8 cellular contexts compared by ENCODE assay signal in genomic region chrX:55489315-55490009, GRCh38. TPM values are rescaled to one million over a fixed set of nuclear protein-coding genes. Genes with fewer than 3 reads are reported as not detected.
DNase-seq lines count a peak whose midpoint lies in the region; ATAC-seq and TF ChIP-seq lines count a peak whose summit lies in the region.

Gene USP51, minus strand, starts transcription at chrX:55489848. Its CDS starts 909 bp downstream, at chrX:55488939.

- POLR2A ChIA-PET in activated CD8-positive, alpha-beta T cell treated with anti-CD3 and anti-CD28 coated beads for 36 hours (lab: Charles Lee): interaction anchor here (0.6 to 1.6 kb wide), 3 partner anchors 38 to 1118 kb away, joined by 4 to 8 read pairs (median 7); partner anchors contain the start of genes MAGEH1 and RRAGB

- intact Hi-C loops in activated CD8-positive, alpha-beta T cell treated with anti-CD3 and anti-CD28 coated beads for 36 hours (cut with micrococcal nuclease): no loop called here

- peak; percentile 24 for TF ChIP-seq CTCF in GM06990 (IDR thresholded peaks at IDR 0.05; ENCODE audit: insufficient read depth, low read length, poor library complexity, severe bottlenecking)
- TF ChIP-seq CTCF in KMS-11 (conservative IDR thresholded peaks at IDR 0.05; ENCODE audit: low read depth, low read length): no peak; the same call in 1 of the 2 replicates
- no peak for TF ChIP-seq CTCF in activated CD8-positive, alpha-beta T cell treated with anti-CD3 and anti-CD28 coated beads for 36 hours (IDR thresholded peaks at IDR 0.05)
- peak in 2 of 5 experiments; percentile 16 to 24 for TF ChIP-seq CTCF in tibial nerve (IDR thresholded peaks at IDR 0.05)

- H4K20me1 ChIP-seq in KMS-11 (ENCODE audit: insufficient read depth): no peaks in the 10 kb centered on the region

- peak; percentile 57 for ATAC-seq in GM21526 (IDR thresholded peaks at IDR 0.05; ENCODE audit: low FRiP score, unreplicated experiment)
- ATAC-seq in activated CD8-positive, alpha-beta T cell treated with anti-CD3 and anti-CD28 coated beads for 36 hours: peak; percentile 68
- ATAC-seq in esophagus mucosa: peak; percentile 34

- peaks cover 41% of the 10 kb centered on the region for H3K4me1 ChIP-seq in KMS-11 (ENCODE audit: low read depth, poor library complexity, severe bottlenecking)
- peaks cover 2 to 3% of the 10 kb centered on the region in 2 donors for H3K4me1 ChIP-seq in mucosa of rectum (ENCODE audit: control insufficient read depth in 2 of 2, insufficient read depth in 2 of 2, low read length in 2 of 2)
- H3K4me1 ChIP-seq in tibial nerve: peaks cover 0 to 13% (median 4%) of the 10 kb centered on the region in 4 donors

- TF ChIP-seq EP300 in tibial nerve (IDR thresholded peaks at IDR 0.05): peak in 1 of 2 donors; percentile 50

- H3K4me3 ChIP-seq in GM06990 (replicated peaks; ENCODE audit: low read depth, low read length): peak within 1 kb of the TSS; percentile 76
- no peak within 1 kb of the TSS for H3K4me3 ChIP-seq in KMS-11 (IDR thresholded peaks at IDR 0.05; ENCODE audit: insufficient read depth, low read depth, low read length)
- H3K4me3 ChIP-seq in mucosa of rectum (ENCODE audit: low read length in 2 of 2): peak within 1 kb of the TSS; percentile 80
- peak within 1 kb of the TSS; percentile 51 to 74 (median 60) for H3K4me3 ChIP-seq in tibial nerve

- H3K79me2 ChIP-seq in KMS-11 (ENCODE audit: insufficient read depth, low read depth): no peaks in the 10 kb centered on the region

- H3K9me3 Mint-ChIP-seq in activated CD8-positive, alpha-beta T cell treated with anti-CD3 and anti-CD28 coated beads for 36 hours: no peaks in the 10 kb centered on the region

- H3K4me3 Mint-ChIP-seq in activated CD8-positive, alpha-beta T cell treated with anti-CD3 and anti-CD28 coated beads for 36 hours: peak within 1 kb of the TSS; percentile 87

- no peaks in the 10 kb centered on the region for H3K36me3 ChIP-seq in GM06990 (ENCODE audit: control insufficient read depth, insufficient read depth, low read length)
- no peaks in the 10 kb centered on the region for H3K36me3 ChIP-seq in KMS-11 (ENCODE audit: insufficient read depth)
- H3K36me3 ChIP-seq in mucosa of rectum (ENCODE audit: control insufficient read depth in 2 of 2, insufficient read depth in 2 of 2, low read length in 2 of 2): no peaks in the 10 kb centered on the region
- no peaks in the 10 kb centered on the region for H3K36me3 ChIP-seq in tibial nerve

- H3K27ac Mint-ChIP-seq in activated CD8-positive, alpha-beta T cell treated with anti-CD3 and anti-CD28 coated beads for 36 hours: peak within 1 kb of the TSS; percentile 95

- peak within 1 kb of the TSS; percentile 83 for H3K9ac ChIP-seq in KMS-11
- peak within 1 kb of the TSS; percentile 60 to 74 for H3K9ac ChIP-seq in mucosa of rectum (ENCODE audit: low read depth in 1 of 2, low read length in 2 of 2)

- peak; percentile 41 for DNase-seq in GM06990 (ENCODE audit: extremely low read depth, insufficient read length)
- peak; percentile 47 for DNase-seq in activated CD8-positive, alpha-beta T cell treated with anti-CD3 and anti-CD28 coated beads for 36 hours
- DNase-seq in tibial nerve (ENCODE audit: low spot score in 2 of 2): peak; percentile 18 to 36
- DNase-seq in COR-L47 (lab: John Stamatoyannopoulos, UW): no peak

- H3K9me3 ChIP-seq in mucosa of rectum (ENCODE audit: control insufficient read depth in 2 of 2, low read length in 2 of 2): no peaks in the 10 kb centered on the region
- H3K9me3 ChIP-seq in tibial nerve: no peaks in the 10 kb centered on the region

- peak within 1 kb of the TSS; percentile 75 for H2AFZ ChIP-seq in KMS-11 (ENCODE audit: low read depth)

- H3K27ac ChIP-seq in KMS-11 (peak within 1 kb of the TSS; percentile 87), mucosa of rectum (ENCODE audit: low read depth in 2 of 2, low read length in 2 of 2) (peak within 1 kb of the TSS; percentile 82 to 86), tibial nerve (peak within 1 kb of the TSS; percentile 90 to 98 (median 94))

- H3K4me1 Mint-ChIP-seq in activated CD8-positive, alpha-beta T cell treated with anti-CD3 and anti-CD28 coated beads for 36 hours (ENCODE audit: low read depth): peaks cover 10% of the 10 kb centered on the region

- WGBS in tibial nerve, 2 donors: 1 to 47% methylated on average over 30 to 34 of the region's 34 CpGs

- peak in 1 of 2 donors; percentile 10 for TF ChIP-seq POLR2A in tibial nerve (IDR thresholded peaks at IDR 0.05)

- peaks cover 3% of the 10 kb centered on the region for H3K36me3 Mint-ChIP-seq in activated CD8-positive, alpha-beta T cell treated with anti-CD3 and anti-CD28 coated beads for 36 hours (ENCODE audit: low read depth)

- CTCF ChIA-PET in activated CD8-positive, alpha-beta T cell treated with anti-CD3 and anti-CD28 coated beads for 36 hours (lab: Charles Lee): interaction anchor here (0.6 to 1.2 kb wide), 4 partner anchors 38 to 490 kb away, joined by 3 to 5 read pairs (median 4); partner anchors contain the start of genes APEX2, MAGEH1 and RRAGB

- H3K27me3 ChIP-seq in GM06990 (replicated peaks; ENCODE audit: control insufficient read depth, insufficient read depth, low read length) (no peaks in the 10 kb centered on the region), KMS-11 (ENCODE audit: insufficient read depth, low read depth) (no peaks in the 10 kb centered on the region), mucosa of rectum (ENCODE audit: control insufficient read depth in 2 of 2, insufficient read depth in 2 of 2, low read length in 2 of 2) (peaks cover 0 to 6% of the 10 kb centered on the region in 2 donors), tibial nerve (peaks cover 0 to 4% of the 10 kb centered on the region in 2 donors)

- H3K27me3 Mint-ChIP-seq in activated CD8-positive, alpha-beta T cell treated with anti-CD3 and anti-CD28 coated beads for 36 hours: no peaks in the 10 kb centered on the region

- H3K4me2 ChIP-seq in KMS-11: peak within 1 kb of the TSS; percentile 94

RNA-seq across cellular contexts. Expression of gene USP51, which starts in this region (rescaled TPM):
- total RNA-seq in activated CD8-positive, alpha-beta T cell treated with anti-CD3 and anti-CD28 coated beads for 36 hours: 1 to 10 TPM; 1.2 to 1.5 TPM
- total RNA-seq in esophagus mucosa: 0.40 TPM
- total RNA-seq in tibial nerve: 10 to 100 TPM in 1 of 4 donors, 1 to 10 TPM in 3; 1.3 to 14.3 (median 3.2) TPM

Comparison
In these comparisons a context has a peak if more than half of its experiments do, and no peak if none do; other contexts are left out.
1. Peak in ATAC-seq in esophagus mucosa; RNA of the gene not detected or under 1 TPM.